9 cellular contexts compared by ENCODE assay signal in genomic region chr3:30227571-30228301, GRCh38.
DNase-seq lines count a peak whose midpoint lies in the region; ATAC-seq and TF ChIP-seq lines count a peak whose summit lies in the region.
"Had no signal": no experiment of that assay in that cellular context is flagged by ENCODE, and none has a peak within 500 bp of the region (broad histone marks: within the 10 kb centered on the region; RNA-seq: fewer than 3 reads in every experiment).

No MANE protein-coding gene starts in this region.

- H3K27ac ChIP-seq in PC-3 (ENCODE audit: low read length): peak overlapping the region; percentile 60

- no peaks in the 10 kb centered on the region for H3K9me2 ChIP-seq in PC-3 (replicated peaks; ENCODE audit: low read length)

- peak overlapping the region; percentile 17 for H3K4me2 ChIP-seq in PC-3 (ENCODE audit: low read length)

- no peaks in the 10 kb centered on the region for H4K20me1 ChIP-seq in PC-3 (ENCODE audit: low read length)

- H3K4me3 ChIP-seq in PC-3 (ENCODE audit: low read length): no peak overlapping the region
- H3K4me3 ChIP-seq in lower leg skin (ENCODE audit: low read depth, poor library complexity, severe bottlenecking): no peak overlapping the region

- POLR2A ChIA-PET in PC-3 (lab: Charles Lee; ENCODE audit: unreplicated experiment): no interaction called here

- 39 to 41% methylated on average over 2 of the region's 2 CpGs for WGBS in lower leg skin, 2 donors

- no peaks in the 10 kb centered on the region for H3K27me3 ChIP-seq in PC-3 (ENCODE audit: low read length)

- H3F3A ChIP-seq in PC-3 (ENCODE audit: low read length, unreplicated experiment): no peaks in the 10 kb centered on the region

- no peak for TF ChIP-seq POLR2A in lower leg skin (IDR thresholded peaks at IDR 0.05)

- H3K9ac ChIP-seq in PC-3 (ENCODE audit: low read length): no peak overlapping the region

- H2AFZ ChIP-seq in PC-3 (ENCODE audit: low read length): no peak overlapping the region

- H3K36me3 ChIP-seq in PC-3 (ENCODE audit: low read depth, low read length): no peaks in the 10 kb centered on the region

- CTCF ChIA-PET in PC-3 (lab: Charles Lee): interaction anchor here (0.6 kb wide), 1 partner anchor 332 kb away, joined by 3 read pairs; no protein-coding TSS in a partner anchor

- peak; percentile 81 for ATAC-seq in PC-3
- peak; percentile 85 for ATAC-seq in omental fat pad (ENCODE audit: low FRiP score)
- no peak for ATAC-seq in GM21786 (IDR thresholded peaks at IDR 0.05; ENCODE audit: unreplicated experiment)
- ATAC-seq in HG03108 (IDR thresholded peaks at IDR 0.05; ENCODE audit: unreplicated experiment): no peak
- ATAC-seq in HG03139 (IDR thresholded peaks at IDR 0.05; ENCODE audit: unreplicated experiment): no peak

- no peaks in the 10 kb centered on the region for H3K79me2 ChIP-seq in PC-3 (ENCODE audit: low read length)

- peak; percentile 45 for DNase-seq in Daoy (ENCODE audit: low read depth)
- DNase-seq in PC-3: peak; percentile 86
- peak; percentile 15 to 88 for DNase-seq in dermis microvascular lymphatic vessel endothelial cell (ENCODE audit: low read depth in 2 of 2)
- no peak for DNase-seq in omental fat pad (ENCODE audit: low spot score)
- no peak for DNase-seq in lower leg skin (ENCODE audit: low spot score in 2 of 2)
- DNase-seq: Karpas-422 had no signal

- TF ChIP-seq CTCF in PC-3 (conservative IDR thresholded peaks at IDR 0.05; ENCODE audit: low read depth, low read length) (no peak), omental fat pad (IDR thresholded peaks at IDR 0.05) (no peak), lower leg skin (IDR thresholded peaks at IDR 0.05) (no peak)

- BruUV-seq in PC-3 (replicated peaks; lab: Mats Ljungman, UMichigan): no TSS peak

- intact Hi-C loops in PC-3 (cut with micrococcal nuclease): no loop called here
- intact Hi-C loops in lower leg skin (cut with DNase I; ENCODE audit: low total_unique reads): no loop called here

- peaks cover 17% of the 10 kb centered on the region for H3K4me1 ChIP-seq in PC-3 (ENCODE audit: insufficient read depth, low read length)

- H3K9me3 ChIP-seq in PC-3 (ENCODE audit: low read length): no peaks in the 10 kb centered on the region

Comparison
In these comparisons a context has a peak if more than half of its experiments do, and no peak if none do; other contexts are left out.
1. DNase-seq: peak in Daoy (single experiment), PC-3 (single experiment) and dermis microvascular lymphatic vessel endothelial cell (2 of 2); none in omental fat pad (single experiment) and lower leg skin (0 of 2).
2. ATAC-seq: peak in PC-3 (single experiment) and omental fat pad (single experiment); none in GM21786 (single experiment), HG03108 (single experiment) and HG03139 (single experiment).